ENCODE assay signal across 1 cellular context in the genomic region with DNA sequence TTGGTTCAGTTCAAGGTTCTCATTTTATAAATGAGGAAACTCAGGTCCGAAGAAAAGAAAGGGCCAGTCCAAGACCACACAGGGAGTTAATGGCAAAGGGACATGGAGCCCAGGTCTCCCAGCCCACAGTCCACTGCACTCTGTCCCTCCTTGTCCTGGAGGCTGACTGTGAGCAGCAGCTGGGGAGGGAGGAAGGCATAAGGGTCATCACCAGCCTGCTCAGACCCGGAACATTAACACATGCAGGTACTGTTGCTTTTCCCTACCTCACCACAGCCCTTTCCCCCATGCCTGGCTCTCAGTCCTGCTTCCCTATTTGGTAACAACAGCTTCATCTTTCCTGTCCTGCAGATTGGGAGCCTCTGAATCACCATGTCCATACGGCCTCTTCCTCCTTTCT.
A peak's percentile ranks its signal among the peaks of the same experiment; 100 is the strongest.
TF ChIP-seq lines count a peak whose summit lies in the region.

No MANE protein-coding gene starts in this region.

TF ChIP-seq in GM12878, 131 proteins besides CTCF, POLR2A, EP300 and RAD21:
- TF ChIP-seq, protein P1, sequence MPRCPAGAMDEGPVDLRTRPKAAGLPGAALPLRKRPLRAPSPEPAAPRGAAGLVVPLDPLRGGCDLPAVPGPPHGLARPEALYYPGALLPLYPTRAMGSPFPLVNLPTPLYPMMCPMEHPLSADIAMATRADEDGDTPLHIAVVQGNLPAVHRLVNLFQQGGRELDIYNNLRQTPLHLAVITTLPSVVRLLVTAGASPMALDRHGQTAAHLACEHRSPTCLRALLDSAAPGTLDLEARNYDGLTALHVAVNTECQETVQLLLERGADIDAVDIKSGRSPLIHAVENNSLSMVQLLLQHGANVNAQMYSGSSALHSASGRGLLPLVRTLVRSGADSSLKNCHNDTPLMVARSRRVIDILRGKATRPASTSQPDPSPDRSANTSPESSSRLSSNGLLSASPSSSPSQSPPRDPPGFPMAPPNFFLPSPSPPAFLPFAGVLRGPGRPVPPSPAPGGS (IDR thresholded peaks at IDR 0.05; ENCODE audit: borderline replicate concordance, insufficient read depth, low read depth, low read length, poor library complexity, severe bottlenecking) = peak; percentile 30
- TF ChIP-seq, protein P2, sequence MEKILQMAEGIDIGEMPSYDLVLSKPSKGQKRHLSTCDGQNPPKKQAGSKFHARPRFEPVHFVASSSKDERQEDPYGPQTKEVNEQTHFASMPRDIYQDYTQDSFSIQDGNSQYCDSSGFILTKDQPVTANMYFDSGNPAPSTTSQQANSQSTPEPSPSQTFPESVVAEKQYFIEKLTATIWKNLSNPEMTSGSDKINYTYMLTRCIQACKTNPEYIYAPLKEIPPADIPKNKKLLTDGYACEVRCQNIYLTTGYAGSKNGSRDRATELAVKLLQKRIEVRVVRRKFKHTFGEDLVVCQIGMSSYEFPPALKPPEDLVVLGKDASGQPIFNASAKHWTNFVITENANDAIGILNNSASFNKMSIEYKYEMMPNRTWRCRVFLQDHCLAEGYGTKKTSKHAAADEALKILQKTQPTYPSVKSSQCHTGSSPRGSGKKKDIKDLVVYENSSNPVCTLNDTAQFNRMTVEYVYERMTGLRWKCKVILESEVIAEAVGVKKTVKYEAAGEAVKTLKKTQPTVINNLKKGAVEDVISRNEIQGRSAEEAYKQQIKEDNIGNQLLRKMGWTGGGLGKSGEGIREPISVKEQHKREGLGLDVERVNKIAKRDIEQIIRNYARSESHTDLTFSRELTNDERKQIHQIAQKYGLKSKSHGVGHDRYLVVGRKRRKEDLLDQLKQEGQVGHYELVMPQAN (conservative IDR thresholded peaks at IDR 0.05) = no peak
